Comparison of ENCODE assay signal across 30 cellular contexts in the genomic region with DNA sequence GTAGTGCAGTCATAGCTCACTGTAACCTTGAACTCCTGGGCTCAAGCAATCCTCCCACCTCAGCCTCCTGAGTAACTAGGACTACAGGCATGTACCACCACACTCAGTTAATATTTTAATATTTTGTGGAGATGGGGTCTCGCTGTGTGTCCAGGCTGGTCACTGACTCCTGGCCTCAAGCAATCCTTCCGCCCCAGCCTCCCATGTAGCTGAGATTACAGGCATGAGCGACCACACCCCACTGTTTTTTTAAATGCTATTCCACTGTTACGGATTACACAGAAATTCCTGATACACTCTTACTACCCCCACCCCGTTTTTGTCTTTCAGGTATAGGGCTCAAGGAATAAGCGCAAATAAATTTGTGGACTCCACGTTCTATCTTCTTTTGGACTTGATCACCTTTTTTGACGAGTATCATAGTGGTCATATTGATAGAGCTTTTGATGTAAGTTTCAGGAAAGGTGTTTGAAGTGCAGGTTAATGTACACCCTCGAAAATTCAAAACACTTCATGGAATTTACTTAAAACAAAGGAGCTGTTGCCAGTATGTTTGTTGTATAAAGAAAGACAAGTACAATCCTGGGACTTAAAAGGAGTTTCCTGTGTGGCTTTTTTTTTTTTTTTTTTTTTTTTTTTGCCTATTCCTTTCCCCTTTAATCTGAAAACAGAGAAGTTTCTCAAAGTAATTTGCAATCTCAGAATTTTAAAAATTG. TPM values are rescaled to one million over a fixed set of nuclear protein-coding genes. Genes with fewer than 3 reads are reported as not detected.
"Had no signal": no experiment of that assay in that cellular context is flagged by ENCODE, and none has a peak within 500 bp of the region (broad histone marks: within the 10 kb centered on the region; RNA-seq: fewer than 3 reads in every experiment).

No MANE protein-coding gene starts in this region.

- H3K9me3 ChIP-seq: gastrocnemius medialis, pancreas, thyroid gland had no signal

- H3K4me3 Mint-ChIP-seq: effector memory CD8-positive, alpha-beta T cell; natural killer cell; stimulated activated naive CD8-positive, alpha-beta T cell treated with anti-CD3 and anti-CD28 coated beads, Interleukin-15, amount 100 ng/mL, for 72 hours had no signal

- H3K27me3 Mint-ChIP-seq: effector memory CD8-positive, alpha-beta T cell; stimulated activated naive CD8-positive, alpha-beta T cell treated with anti-CD3 and anti-CD28 coated beads, Interleukin-15, amount 100 ng/mL, for 72 hours had no signal

- FAIRE-seq: endometrium, keratinocyte, pancreas had no signal

- H3K27ac ChIP-seq: coronary artery, epithelial cell of prostate, gastrocnemius medialis, pancreas, thyroid gland had no signal

- H3K4me3 ChIP-seq: coronary artery, gastrocnemius medialis, pancreas, smooth muscle cell, thyroid gland had no signal

- H3K4me2 ChIP-seq: smooth muscle cell had no signal

- H3K9me3 Mint-ChIP-seq: effector memory CD8-positive, alpha-beta T cell; natural killer cell; stimulated activated naive CD8-positive, alpha-beta T cell treated with anti-CD3 and anti-CD28 coated beads, Interleukin-15, amount 100 ng/mL, for 72 hours had no signal

- DNase-seq: effector memory CD8-positive, alpha-beta T cell; foreskin fibroblast; gastrocnemius medialis; mammary epithelial cell; natural killer cell; occipital lobe; pancreas; stimulated activated CD4-positive, alpha-beta T cell treated with anti-CD3 and anti-CD28 coated beads, Interleukin-12 subunit alpha, Interleukin-12 subunit beta, amount 100 ng/mL, for 4 hours; stimulated activated CD4-positive, alpha-beta T cell treated with anti-CD3 and anti-CD28 coated beads, Interleukin-1b, Interleukin-23, amount 100 ng/mL, for 48 hours; stimulated activated CD4-positive, alpha-beta T cell treated with anti-CD3 and anti-CD28 coated beads, Interleukin-4, amount 100 ng/mL, for 1 hour; stimulated activated CD8-positive, alpha-beta memory T cell treated with anti-CD3 and anti-CD28 coated beads, Interleukin-4, amount 100 ng/mL, for 48 hours; stimulated activated naive CD8-positive, alpha-beta T cell treated with anti-CD3 and anti-CD28 coated beads, Interleukin-15, amount 100 ng/mL, for 72 hours; thyroid gland; trophoblast cell had no signal

- H3K27me3 ChIP-seq: gastrocnemius medialis, pancreas, thyroid gland had no signal

- H3K4me1 Mint-ChIP-seq: stimulated activated naive CD8-positive, alpha-beta T cell treated with anti-CD3 and anti-CD28 coated beads, Interleukin-15, amount 100 ng/mL, for 72 hours had no signal

- H3K27ac Mint-ChIP-seq: natural killer cell; stimulated activated naive CD8-positive, alpha-beta T cell treated with anti-CD3 and anti-CD28 coated beads, Interleukin-15, amount 100 ng/mL, for 72 hours had no signal

- ATAC-seq: effector memory CD8-positive, alpha-beta T cell; esophagus mucosa; gastrocnemius medialis; natural killer cell; pancreas; sciatic nerve; stimulated activated naive CD8-positive, alpha-beta T cell treated with anti-CD3 and anti-CD28 coated beads, Interleukin-15, amount 100 ng/mL, for 72 hours had no signal

- H3K4me1 ChIP-seq: gastrocnemius medialis, pancreas had no signal

RNA-seq across cellular contexts. Expression of gene SLC12A3, which starts 26.2 kb away (rescaled TPM):
- total RNA-seq: dermis microvascular lymphatic vessel endothelial cell, esophagus mucosa, gastrocnemius medialis, glomerular endothelial cell, mammary epithelial cell, mesenteric fat pad, myocyte, natural killer cell, occipital lobe, posterior vena cava, pulmonary artery endothelial cell, sciatic nerve, smooth muscle cell, temporal lobe, thyroid gland, ureter had no signal
- polyA plus RNA-seq: keratinocyte, liver, smooth muscle cell had no signal
